8 cellular contexts compared by ENCODE assay signal in the genomic region with DNA sequence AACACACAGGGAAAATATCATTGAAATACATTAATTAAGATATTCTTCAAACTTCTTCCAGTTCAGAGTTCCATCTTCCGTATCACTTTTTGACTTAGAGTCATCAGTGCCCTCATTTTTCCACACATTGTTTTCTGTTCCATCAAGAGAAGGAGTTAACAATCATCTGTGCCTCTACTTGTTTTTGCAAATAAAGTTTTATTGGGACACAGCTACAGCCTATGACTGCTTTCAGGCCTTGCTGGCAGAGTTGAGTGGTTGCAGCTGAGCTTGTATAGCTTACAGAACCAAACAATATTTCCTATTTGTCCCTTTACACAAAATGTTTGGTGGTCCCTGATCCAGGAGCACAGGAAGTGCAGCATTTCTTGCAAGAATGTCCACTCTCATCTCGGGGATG. TPM values are rescaled to one million over a fixed set of nuclear protein-coding genes. Genes with fewer than 3 reads are reported as not detected.
"Had no signal": no experiment of that assay in that cellular context is flagged by ENCODE, and none has a peak within 500 bp of the region (broad histone marks: within the 10 kb centered on the region; RNA-seq: fewer than 3 reads in every experiment).

No MANE protein-coding gene starts in this region.

- FAIRE-seq: G401.6, GM12891, GM12892, GM18507, GM19239 had no signal

- DNase-seq: GDM1, GF-D8 had no signal

RNA-seq across cellular contexts. Expression of gene SGSM1, which starts 51.6 kb away (rescaled TPM):
- total RNA-seq: G401 had no signal
